18 cellular contexts compared by ENCODE assay signal in the genomic region with DNA sequence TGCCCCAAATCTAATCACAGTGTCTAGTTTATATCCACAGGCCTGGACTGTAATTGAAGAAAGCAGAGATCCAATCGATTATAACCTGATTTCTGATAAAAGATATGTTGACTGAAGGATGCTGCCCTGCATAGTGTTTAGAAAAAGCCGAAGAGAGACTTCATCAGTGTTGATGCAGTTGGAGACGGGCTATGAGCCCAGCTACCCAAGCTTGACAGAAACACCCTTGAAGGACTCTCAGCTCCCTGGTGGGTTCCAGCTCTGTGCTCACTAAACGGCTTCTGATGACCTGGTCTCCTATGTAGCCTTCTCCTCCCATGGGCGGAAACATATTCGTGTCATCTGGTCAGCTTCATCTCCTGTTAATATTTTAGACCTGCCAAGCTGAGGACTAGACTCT. TPM values are rescaled to one million over a fixed set of nuclear protein-coding genes. Genes with fewer than 3 reads are reported as not detected.
DNase-seq lines count a peak whose midpoint lies in the region; FAIRE-seq and TF ChIP-seq lines count a peak whose summit lies in the region.
"Had no signal": no experiment of that assay in that cellular context is flagged by ENCODE, and none has a peak within 500 bp of the region (broad histone marks: within the 10 kb centered on the region; RNA-seq: fewer than 3 reads in every experiment).

No MANE protein-coding gene starts in this region.

- peak overlapping the region in 10 of 11 experiments; percentile 0 to 88 (median 64); a peak in 18 of 22 replicates for H3K4me2 ChIP-seq in BLaER1 treated with 17β-estradiol and CSF1 and Interleukin-3, amounts not matched to agents 10 nM and 100 nM
- no peak overlapping the region for H3K4me2 ChIP-seq in SK-N-SH
- H3K4me2 ChIP-seq: GM23338 had no signal

- H3K9ac ChIP-seq in BLaER1 treated with 17β-estradiol and CSF1 and Interleukin-3, amounts not matched to agents 10 nM and 100 nM = 0 out of 22 replicates have a peak overlapping the region, but pooled peaks of 1 of the 11 experiments have one; percentile 4
- H3K9ac ChIP-seq in SK-N-SH = no peak overlapping the region

- H3K27ac ChIP-seq in BLaER1 treated with 17β-estradiol and CSF1 and Interleukin-3, amounts not matched to agents 10 nM and 100 nM = no peak overlapping the region
- no peak overlapping the region for H3K27ac ChIP-seq in SK-N-SH (ENCODE audit: low read depth in 2 of 2, low read length in 1 of 2)

- peaks cover 0 to 26% (median 5%) of the 10 kb centered on the region in 11 experiments; a peak in 9 of 22 replicates for H3K36me3 ChIP-seq in BLaER1 treated with 17β-estradiol and CSF1 and Interleukin-3, amounts not matched to agents 10 nM and 100 nM
- no peaks in the 10 kb centered on the region for H3K36me3 ChIP-seq in SK-N-SH (replicated peaks in 1 of 2; ENCODE audit: control insufficient read depth in 1 of 2, insufficient read depth in 2 of 2, low read length in 1 of 2)

- 38% methylated on average over 6 of the region's 6 CpGs for WGBS in SK-N-SH (ENCODE audit: low lambda C conversion rate)

- no peak overlapping the region for H3K4me3 Mint-ChIP-seq in endothelial cell (ENCODE audit: unreplicated experiment)
- H3K4me3 Mint-ChIP-seq: CD14-positive monocyte; CD4-positive, alpha-beta T cell; CD8-positive, alpha-beta memory T cell; GM23338; H9 had no signal

- H3K27me3 ChIP-seq in BLaER1 treated with 17β-estradiol and CSF1 and Interleukin-3, amounts not matched to agents 10 nM and 100 nM = no peaks in the 10 kb centered on the region
- H3K27me3 ChIP-seq in SK-N-SH (ENCODE audit: insufficient read depth) = no peaks in the 10 kb centered on the region

- DNase-seq in SK-N-SH (peak; percentile 34), endothelial cell (ENCODE audit: low spot score) (no peak), RPMI8226 (no peak), urothelium cell line (ENCODE audit: low spot score) (no peak), inferior parietal cortex (ENCODE audit: extremely low spot score) (no peak)
- DNase-seq: CD4-positive, alpha-beta T cell; CD8-positive, alpha-beta memory T cell; DMS 273 treated with DMSO at 0.1 percent for 48 hours; DMS79; EL; GDM1; H9 had no signal

- no peaks in the 10 kb centered on the region for H3K9me2 ChIP-seq in SK-N-SH

- CTCF ChIA-PET in SK-N-SH (lab: Yijun Ruan, JAX) = no interaction called here

- TF ChIP-seq CTCF in SK-N-SH (IDR thresholded peaks at IDR 0.05) (no peak), endothelial cell (IDR thresholded peaks at IDR 0.05; ENCODE audit: unreplicated experiment) (no peak)

- peaks cover 8% of the 10 kb centered on the region for H3K27me3 Mint-ChIP-seq in endothelial cell (ENCODE audit: unreplicated experiment)
- H3K27me3 Mint-ChIP-seq: CD4-positive, alpha-beta T cell; CD8-positive, alpha-beta memory T cell had no signal

- no peak for TF ChIP-seq EP300 in SK-N-SH (IDR thresholded peaks at IDR 0.05; ENCODE audit: borderline replicate concordance in 1 of 2, low read depth in 1 of 2, low read length in 1 of 2)

- peaks cover 16% of the 10 kb centered on the region for H3K36me3 Mint-ChIP-seq in endothelial cell (ENCODE audit: low read depth, unreplicated experiment)

- H3K27ac Mint-ChIP-seq in endothelial cell (ENCODE audit: unreplicated experiment) = peak overlapping the region; percentile 67
- H3K27ac Mint-ChIP-seq: CD14-positive monocyte; CD4-positive, alpha-beta T cell; CD8-positive, alpha-beta memory T cell; GM23338; H9 had no signal

- no peaks in the 10 kb centered on the region for H3K9me3 Mint-ChIP-seq in endothelial cell (ENCODE audit: unreplicated experiment)
- H3K9me3 Mint-ChIP-seq: CD4-positive, alpha-beta T cell; CD8-positive, alpha-beta memory T cell; GM23338; H9 had no signal

- H3F3A ChIP-seq in SK-N-SH (replicated peaks; ENCODE audit: insufficient read depth) = no peaks in the 10 kb centered on the region

- no peak for TF ChIP-seq RAD21 in SK-N-SH (IDR thresholded peaks at IDR 0.05; ENCODE audit: low read length)

- peaks cover 67% of the 10 kb centered on the region for H3K4me1 Mint-ChIP-seq in endothelial cell (ENCODE audit: unreplicated experiment)

- H3K4me1 ChIP-seq in BLaER1 treated with 17β-estradiol and CSF1 and Interleukin-3, amounts not matched to agents 10 nM and 100 nM = peaks cover 43 to 61% (median 55%) of the 10 kb centered on the region in 10 experiments
- peaks cover 0 to 3% of the 10 kb centered on the region in 2 experiments; a peak in 1 of 4 replicates for H3K4me1 ChIP-seq in SK-N-SH (ENCODE audit: control insufficient read depth in 1 of 2, insufficient read depth in 2 of 2, low read depth in 1 of 2, low read length in 1 of 2)

- H3K4me3 ChIP-seq in BLaER1 treated with 17β-estradiol and CSF1 and Interleukin-3, amounts not matched to agents 10 nM and 100 nM = no peak overlapping the region
- H3K4me3 ChIP-seq in SK-N-SH (ENCODE audit: low read depth in 2 of 2, low read length in 1 of 2) = no peak overlapping the region
- H3K4me3 ChIP-seq: GM12878, GM23338 had no signal

- H3K79me2 ChIP-seq in SK-N-SH (ENCODE audit: insufficient read depth) = no peaks in the 10 kb centered on the region

- POLR2A ChIA-PET in SK-N-SH (lab: Yijun Ruan, JAX) = no interaction called here

- H2AFZ ChIP-seq in SK-N-SH (ENCODE audit: low read depth) = no peak overlapping the region
- H2AFZ ChIP-seq: GM23338 had no signal

- H3K9me3 ChIP-seq in BLaER1 treated with 17β-estradiol and CSF1 and Interleukin-3, amounts not matched to agents 10 nM and 100 nM (replicated peaks in 1 of 11) = no peaks in the 10 kb centered on the region
- no peaks in the 10 kb centered on the region for H3K9me3 ChIP-seq in SK-N-SH

- no peak for FAIRE-seq in urothelium cell line (lab: Jason Lieb, UNC)
- FAIRE-seq: D721Med, GM12878, GM19239 had no signal

- peaks cover 20 to 92% (median 56%) of the 10 kb centered on the region in 11 experiments; a peak in 19 of 22 replicates for H4K20me1 ChIP-seq in BLaER1 treated with 17β-estradiol and CSF1 and Interleukin-3, amounts not matched to agents 10 nM and 100 nM
- no peaks in the 10 kb centered on the region for H4K20me1 ChIP-seq in SK-N-SH (ENCODE audit: insufficient read depth)

TF ChIP-seq in SK-N-SH, 30 proteins besides CTCF, POLR2A, EP300 and RAD21:
- TF ChIP-seq, protein P1, sequence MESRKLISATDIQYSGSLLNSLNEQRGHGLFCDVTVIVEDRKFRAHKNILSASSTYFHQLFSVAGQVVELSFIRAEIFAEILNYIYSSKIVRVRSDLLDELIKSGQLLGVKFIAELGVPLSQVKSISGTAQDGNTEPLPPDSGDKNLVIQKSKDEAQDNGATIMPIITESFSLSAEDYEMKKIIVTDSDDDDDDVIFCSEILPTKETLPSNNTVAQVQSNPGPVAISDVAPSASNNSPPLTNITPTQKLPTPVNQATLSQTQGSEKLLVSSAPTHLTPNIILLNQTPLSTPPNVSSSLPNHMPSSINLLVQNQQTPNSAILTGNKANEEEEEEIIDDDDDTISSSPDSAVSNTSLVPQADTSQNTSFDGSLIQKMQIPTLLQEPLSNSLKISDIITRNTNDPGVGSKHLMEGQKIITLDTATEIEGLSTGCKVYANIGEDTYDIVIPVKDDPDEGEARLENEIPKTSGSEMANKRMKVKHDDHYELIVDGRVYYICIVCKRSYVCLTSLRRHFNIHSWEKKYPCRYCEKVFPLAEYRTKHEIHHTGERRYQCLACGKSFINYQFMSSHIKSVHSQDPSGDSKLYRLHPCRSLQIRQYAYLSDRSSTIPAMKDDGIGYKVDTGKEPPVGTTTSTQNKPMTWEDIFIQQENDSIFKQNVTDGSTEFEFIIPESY (IDR thresholded peaks at IDR 0.05; ENCODE audit: borderline replicate concordance, low read depth) = no peak
- TF ChIP-seq RCOR1 (IDR thresholded peaks at IDR 0.05; ENCODE audit: low read length) = 0 out of 2 replicates have a peak, but pooled peaks have one; percentile 14
- peak; percentile 38 for TF ChIP-seq GATA2 (CRISPR knock-in tag; IDR thresholded peaks at IDR 0.05)
- no peak for TF ChIP-seq TEAD4 (IDR thresholded peaks at IDR 0.05; ENCODE audit: borderline replicate concordance, insufficient read depth)
TF ChIP-seq in SK-N-SH: peak in this region for 2.

RNA-seq across cellular contexts. Expression of gene FAM89A, which starts 10.2 kb away (rescaled TPM):
- 2.7 and 3.9 TPM in 2 replicates for polyA plus RNA-seq in SK-N-SH (2012; rRNA removed)
- polyA plus RNA-seq in SK-N-SH (2012; cell fraction: cytosol; rRNA removed) = 3.2 and 3.6 TPM in 2 replicates
- 0.92 and 1.0 TPM in 2 replicates for polyA plus RNA-seq in SK-N-SH (2012; cell fraction: nucleus; rRNA removed)
- 48.0 TPM for total RNA-seq in endothelial cell (ENCODE audit: unreplicated experiment)

RNA-seq across cellular contexts. Expression of gene ARV1, which starts 50.9 kb away (rescaled TPM):
- polyA plus RNA-seq in SK-N-SH (2012; rRNA removed) = 26.7 and 34.7 TPM in 2 replicates
- 38.9 and 48.4 TPM in 2 replicates for polyA plus RNA-seq in SK-N-SH (2012; cell fraction: cytosol; rRNA removed)
- 8.4 and 18.6 TPM in 2 replicates for polyA plus RNA-seq in SK-N-SH (2012; cell fraction: nucleus; rRNA removed)
- total RNA-seq in endothelial cell (ENCODE audit: unreplicated experiment) = 8.3 TPM

RNA-seq across cellular contexts. Expression of gene TTC13, which starts 51.2 kb away (rescaled TPM):
- 5.5 and 8.4 TPM in 2 replicates for polyA plus RNA-seq in SK-N-SH (2012; rRNA removed)
- polyA plus RNA-seq in SK-N-SH (2012; cell fraction: cytosol; rRNA removed) = 5.9 and 6.0 TPM in 2 replicates
- 8.9 and 16.4 TPM in 2 replicates for polyA plus RNA-seq in SK-N-SH (2012; cell fraction: nucleus; rRNA removed)
- 62.5 TPM for total RNA-seq in endothelial cell (ENCODE audit: unreplicated experiment)
